ENCODE assay signal across 20 cellular contexts in genomic region chr10:26410356-26410755, GRCh38. TPM values are rescaled to one million over a fixed set of nuclear protein-coding genes. Genes with fewer than 3 reads are reported as not detected.
DNase-seq lines count a peak whose midpoint lies in the region; ATAC-seq, FAIRE-seq and TF ChIP-seq lines count a peak whose summit lies in the region.
"Had no signal": no experiment of that assay in that cellular context is flagged by ENCODE, and none has a peak within 500 bp of the region (broad histone marks: within the 10 kb centered on the region; RNA-seq: fewer than 3 reads in every experiment).

No MANE protein-coding gene starts in this region.

- H3K27me3 ChIP-seq in GM12878 (replicated peaks in 1 of 2; ENCODE audit: control insufficient read depth in 2 of 2, insufficient read depth in 2 of 2, low read length in 1 of 2): no peaks in the 10 kb centered on the region
- H3K27me3 ChIP-seq in mesenchymal stem cell (ENCODE audit: control insufficient read depth in 1 of 2, insufficient read depth in 1 of 2, low read length in 2 of 2): no peaks in the 10 kb centered on the region

- H3K27me3 Mint-ChIP-seq in MCF 10A (ENCODE audit: insufficient read depth, unreplicated experiment): peaks cover 73% of the 10 kb centered on the region
- H3K27me3 Mint-ChIP-seq: B cell; CD4-positive, alpha-beta T cell had no signal

- H3K4me2 ChIP-seq in GM12878 (ENCODE audit: control insufficient read depth, insufficient read depth) (no peak overlapping the region), mesenchymal stem cell (ENCODE audit: low read length, poor library complexity, severe bottlenecking) (no peak overlapping the region)
- H3K4me2 ChIP-seq: GM23338 had no signal

- in situ Hi-C loops in GM12878 (cut with MboI): no loop called here

- no peak for TF ChIP-seq CTCF in GM12878 (IDR thresholded peaks at IDR 0.05 in 2 of 3, conservative IDR thresholded peaks at IDR 0.05 in 1 of 3; ENCODE audit: control insufficient read depth in 2 of 3, extremely low read depth in 1 of 3, insufficient read depth in 1 of 3, low read depth in 3 of 3, low read length in 3 of 3)
- no peak for TF ChIP-seq CTCF in MCF 10A (IDR thresholded peaks at IDR 0.05; ENCODE audit: unreplicated experiment)

- no peak overlapping the region for H3K4me3 Mint-ChIP-seq in MCF 10A (ENCODE audit: unreplicated experiment)
- H3K4me3 Mint-ChIP-seq: B cell; CD4-positive, alpha-beta T cell; GM23338 had no signal

- H2BK12ac ChIP-seq in mesenchymal stem cell (ENCODE audit: low read length in 2 of 2): no peak overlapping the region

- H2AK5ac ChIP-seq in mesenchymal stem cell (ENCODE audit: low read length, severe bottlenecking): peak overlapping the region; percentile 70

- FAIRE-seq in GM12892 (lab: Jason Lieb, UNC): peak; percentile 83
- no peak for FAIRE-seq in GM12878 (lab: Jason Lieb, UNC)
- FAIRE-seq: G401.6, GM18507, HepG2 had no signal

- no peaks in the 10 kb centered on the region for H4K20me1 ChIP-seq in GM12878 (ENCODE audit: control insufficient read depth, insufficient read depth)

- SMC1A ChIA-PET in GM12878 (lab: Charles Lee; ENCODE audit: uncharacterized antibody, unreplicated experiment): interaction anchor here (1.2 to 10.0 kb wide), 9 partner anchors 15 to 149 kb away, joined by 3 to 69 read pairs (median 4); no protein-coding TSS in a partner anchor

- H3K14ac ChIP-seq in mesenchymal stem cell (ENCODE audit: low read length in 2 of 2): no peak overlapping the region

- H3K4me3 ChIP-seq in GM12878: no peak overlapping the region
- no peak overlapping the region for H3K4me3 ChIP-seq in mesenchymal stem cell (ENCODE audit: insufficient read depth in 1 of 2, low read depth in 1 of 2, low read length in 2 of 2)
- H3K4me3 ChIP-seq: GM23338 had no signal

- H2BK15ac ChIP-seq in mesenchymal stem cell (ENCODE audit: low read depth, poor library complexity, severe bottlenecking): no peak overlapping the region

- H3K36me3 ChIP-seq in GM12878 (ENCODE audit: control insufficient read depth in 2 of 2, insufficient read depth in 2 of 2, low read length in 1 of 2) (no peaks in the 10 kb centered on the region), mesenchymal stem cell (ENCODE audit: control insufficient read depth in 1 of 2, insufficient read depth in 2 of 2, low read depth in 1 of 2, low read length in 2 of 2) (no peaks in the 10 kb centered on the region)

- DNase-seq in NCI-H146 (lab: John Stamatoyannopoulos, UW) (peak; percentile 3), NCI-H146 treated with DMSO at 0.1 percent for 48 hours (lab: John Stamatoyannopoulos, UW; ENCODE audit: unreplicated experiment) (no peak), GM12892 (ENCODE audit: insufficient read length) (no peak), GM12878 (ENCODE audit: low read depth, low spot score) (no peak), mesenchymal stem cell (no peak), GF-D8 (lab: John Stamatoyannopoulos, UW) (no peak), MCF 10A (ENCODE audit: unreplicated experiment) (no peak)
- DNase-seq: C1 segment of cervical spinal cord; CD4-positive, alpha-beta T cell; DMS79; EL; H7 had no signal

- H3K9ac ChIP-seq in GM12878 (ENCODE audit: control insufficient read depth, insufficient read depth, low read length) (no peak overlapping the region), mesenchymal stem cell (ENCODE audit: low read length) (no peak overlapping the region)

- POLR2A ChIA-PET in GM12878 (lab: Charles Lee) (no interaction called here), MCF 10A (lab: Yijun Ruan, JAX) (no interaction called here)

- H3K4ac ChIP-seq in mesenchymal stem cell (ENCODE audit: low read depth in 1 of 2, low read length in 2 of 2): no peak overlapping the region

- H2AFZ ChIP-seq in GM12878 (ENCODE audit: control insufficient read depth, low read depth, low read length): no peak overlapping the region
- H2AFZ ChIP-seq in mesenchymal stem cell (ENCODE audit: low read depth, low read length): no peak overlapping the region
- H2AFZ ChIP-seq: GM23338 had no signal

- H3K9me3 ChIP-seq in GM12878 (replicated peaks; ENCODE audit: control insufficient read depth, insufficient read depth, low read length) (no peaks in the 10 kb centered on the region), mesenchymal stem cell (ENCODE audit: control insufficient read depth, low read length) (no peaks in the 10 kb centered on the region)

- H3K4me1 ChIP-seq in GM12878 (ENCODE audit: control insufficient read depth, insufficient read depth, low read length) (peaks cover 26% of the 10 kb centered on the region), mesenchymal stem cell (ENCODE audit: control insufficient read depth, insufficient read depth, low read depth, low read length) (peaks cover 3% of the 10 kb centered on the region)

- no peaks in the 10 kb centered on the region for H3K9me3 Mint-ChIP-seq in MCF 10A (ENCODE audit: unreplicated experiment)
- H3K9me3 Mint-ChIP-seq: CD4-positive, alpha-beta T cell; GM23338 had no signal

- TF ChIP-seq POLR2A in GM12892 (IDR thresholded peaks at IDR 0.05; ENCODE audit: low read depth, low read length) (no peak), GM12878 (IDR thresholded peaks at IDR 0.05; ENCODE audit: low read depth, low read length) (no peak)

- H2BK5ac ChIP-seq in mesenchymal stem cell (ENCODE audit: low read depth, low read length, poor library complexity, severe bottlenecking): no peak overlapping the region

- TF ChIP-seq RAD21 in GM12878 (IDR thresholded peaks at IDR 0.05; ENCODE audit: insufficient read depth, low read depth, low read length): no peak

- RAD21 ChIA-PET in GM12878 (lab: Charles Lee; ENCODE audit: unreplicated experiment): interaction anchor here (1.1 to 3.2 kb wide), 5 partner anchors 13 to 146 kb away, joined by 4 to 17 read pairs (median 7); no protein-coding TSS in a partner anchor

- ATAC-seq in GM12878 (peak; percentile 13; the same call in 2 of the 3 replicates), GM18867 (IDR thresholded peaks at IDR 0.05; ENCODE audit: unreplicated experiment) (no peak)
- ATAC-seq: GM23338, HepG2 had no signal

- CTCF ChIA-PET in GM12878 (lab: Yijun Ruan, JAX) (interaction anchor here (1.4 to 2.0 kb wide), 3 partner anchors 19 to 145 kb away, joined by 4 to 8 read pairs (median 7); no protein-coding TSS in a partner anchor), MCF 10A (lab: Yijun Ruan, JAX) (no interaction called here)

- no peaks in the 10 kb centered on the region for H3K4me1 Mint-ChIP-seq in MCF 10A (ENCODE audit: insufficient read depth, unreplicated experiment)
- H3K4me1 Mint-ChIP-seq: GM23338 had no signal

- BruUV-seq in GM12878 (replicated peaks; lab: Mats Ljungman, UMichigan) (no TSS peak), MCF 10A (replicated peaks; lab: Mats Ljungman, UMichigan) (no TSS peak)

- no peak overlapping the region for H3K18ac ChIP-seq in mesenchymal stem cell (ENCODE audit: low read depth in 1 of 2, low read length in 2 of 2)

- no peak overlapping the region for H3K23ac ChIP-seq in mesenchymal stem cell (ENCODE audit: low read length in 2 of 2)

- no peak overlapping the region for H4K8ac ChIP-seq in mesenchymal stem cell (ENCODE audit: low read length)

- no peaks in the 10 kb centered on the region for H3K36me3 Mint-ChIP-seq in MCF 10A (ENCODE audit: insufficient read depth, unreplicated experiment)

- TF ChIP-seq EP300 in GM12878 (IDR thresholded peaks at IDR 0.05; ENCODE audit: borderline replicate concordance in 1 of 2, control insufficient read depth in 1 of 2, low read depth in 2 of 2, low read length in 2 of 2): no peak

- H3K27ac Mint-ChIP-seq in MCF 10A (ENCODE audit: low read depth, unreplicated experiment): no peak overlapping the region
- H3K27ac Mint-ChIP-seq: B cell; CD4-positive, alpha-beta T cell; GM23338 had no signal

- no peaks in the 10 kb centered on the region for H3K79me2 ChIP-seq in GM12878 (ENCODE audit: control insufficient read depth, insufficient read depth, low read length)

- H3K27ac ChIP-seq in GM12878 (ENCODE audit: control insufficient read depth, insufficient read depth) (no peak overlapping the region), mesenchymal stem cell (ENCODE audit: low read length, poor library complexity, severe bottlenecking) (no peak overlapping the region)
- H3K27ac ChIP-seq: 22Rv1 had no signal

- intact Hi-C loops in GM12878 (cut with micrococcal nuclease; ENCODE audit: unreplicated experiment) (no loop called here), MCF 10A (cut with micrococcal nuclease) (no loop called here)

- WGBS in GM12878 (ENCODE audit: insufficient coverage, insufficient replicate concordance, low lambda C conversion rate, missing lambda C conversion rate): 98% methylated on average over 6 of the region's 6 CpGs
- WGBS in mesenchymal stem cell: 95% methylated on average over 5 of the region's 6 CpGs

- no peak overlapping the region for H4K91ac ChIP-seq in mesenchymal stem cell (ENCODE audit: low read length)

- no peaks in the 10 kb centered on the region for H3K79me1 ChIP-seq in mesenchymal stem cell (replicated peaks; ENCODE audit: low read length, poor library complexity, severe bottlenecking)

- H2BK120ac ChIP-seq in mesenchymal stem cell (ENCODE audit: low read depth, low read length): no peak overlapping the region

TF ChIP-seq in GM12878, 131 proteins besides CTCF, POLR2A, EP300 and RAD21 (continues in another document):
- no peak for TF ChIP-seq ZNF217 (IDR thresholded peaks at IDR 0.05)
- TF ChIP-seq RCOR1 (conservative IDR thresholded peaks at IDR 0.05; ENCODE audit: low read depth, low read length): no peak
- TF ChIP-seq WRNIP1 (IDR thresholded peaks at IDR 0.05; ENCODE audit: borderline replicate concordance, low read depth, low read length): no peak
- TF ChIP-seq TCF12 (IDR thresholded peaks at IDR 0.05; ENCODE audit: low read depth, low read length): no peak

RNA-seq across cellular contexts. Expression of gene APBB1IP, which starts 27.8 kb away (rescaled TPM):
- 37.4 TPM for polyA plus RNA-seq in GM12892 (2012; ENCODE audit: missing spikeins)
- total RNA-seq in GM12878 (2013; cell fraction: nucleolus; rRNA removed): 95.1 and 97.5 TPM in 2 replicates
- total RNA-seq in GM12878 (2014; rRNA removed) (14.7 and 14.8 TPM in 2 replicates), GM12878 (2014; rRNA removed; fragmentation: Illumina TruSeq; extraction: Trizol) (18.2 and 20.0 TPM in 2 replicates), GM12878 (2021) (67.0 and 67.4 TPM in 2 replicates), MCF 10A (2022) (not detected in 2 replicates)
- polyA plus RNA-seq in GM12878 (2011; ENCODE audit: low read depth): 26.8 TPM
- polyA plus RNA-seq in GM12878 (2011; rRNA removed) (10.6 and 12.5 TPM in 2 replicates), GM12878 (2014; fragmentation: Illumina TruSeq; extraction: Trizol) (66.0 and 74.0 TPM in 2 replicates), GM12878 (2014; fragmentation: Nextera tagmentation; extraction: Ambion mirVana) (10 to 100 TPM in 1 of 2 experiments, 1 to 10 TPM in 1; 7.3 to 11.4 TPM), GM12878 (2014; rRNA removed) (21.5 and 28.1 TPM in 2 replicates), GM12878 (2016; fragmentation: Nextera tagmentation; extraction: Ambion mirVana) (10 to 100 TPM; 23.7 to 30.2 TPM)
- 9.7 and 14.3 TPM in 2 replicates for polyA plus RNA-seq in GM12878 (2011; cell fraction: cytosol; rRNA removed)
- 20.7 and 24.7 TPM in 2 replicates for polyA plus RNA-seq in GM12878 (2011; cell fraction: nucleus; rRNA removed)
- polyA plus RNA-seq in GM12878 (2012): 62.2 and 64.8 TPM in 2 replicates
- 18.3 and 29.0 TPM in 2 replicates for polyA minus RNA-seq in GM12878 (2011; rRNA and poly(A)+ RNA removed)
- polyA minus RNA-seq in GM12878 (2011; cell fraction: cytosol; rRNA and poly(A)+ RNA removed): 13.4 and 15.7 TPM in 2 replicates
- polyA minus RNA-seq in GM12878 (2011; cell fraction: nucleus; rRNA and poly(A)+ RNA removed): 30.6 and 41.9 TPM in 2 replicates
- 0.15 TPM for polyA plus RNA-seq in mesenchymal stem cell (2013, experiment 1 of 2)
- 0.08 TPM for polyA plus RNA-seq in mesenchymal stem cell (2013, experiment 2 of 2)
- total RNA-seq: H7, HepG2, HT1080 had no signal

Comparison
In these comparisons a context has a peak if more than half of its experiments do, and no peak if none do; other contexts are left out.
1. RNA of gene APBB1IP, which starts 27.8 kb away (total RNA-seq): 14.7 to 97.5 TPM in GM12878; not detected in MCF 10A; every median in the first group is over 10 times any median in the second.